In genomic region chr7:30562909-30563308, GRCh38 we compare ENCODE assay signal across 19 cellular contexts. TPM values are rescaled to one million over a fixed set of nuclear protein-coding genes. Genes with fewer than 3 reads are reported as not detected.
DNase-seq lines count a peak whose midpoint lies in the region; ATAC-seq and TF ChIP-seq lines count a peak whose summit lies in the region.
"Had no signal": no experiment of that assay in that cellular context is flagged by ENCODE, and none has a peak within 500 bp of the region (broad histone marks: within the 10 kb centered on the region; RNA-seq: fewer than 3 reads in every experiment).

No MANE protein-coding gene starts in this region.

- peak overlapping the region; percentile 36 for H3K27ac ChIP-seq in left ventricle myocardium inferior (replicated peaks)
- peak overlapping the region; percentile 33 for H3K27ac ChIP-seq in foreskin keratinocyte
- peak overlapping the region in 3 of 4 donors; percentile 19 to 68 (median 53) for H3K27ac ChIP-seq in tibial nerve
- H3K27ac ChIP-seq: left lung, vagina had no signal

- no peak for TF ChIP-seq POLR2A in tibial nerve (IDR thresholded peaks at IDR 0.05)

- H3K4me1 ChIP-seq in left ventricle myocardium inferior (peaks cover 15% of the 10 kb centered on the region), foreskin keratinocyte (peaks cover 13% of the 10 kb centered on the region), tibial nerve (peaks cover 0 to 42% (median 21%) of the 10 kb centered on the region in 4 donors)

- in situ Hi-C loops in astrocyte of the spinal cord (cut with HindIII; ENCODE audit: low sequenced_read_pairs): no loop called here

- H3K36me3 ChIP-seq in left ventricle myocardium inferior: peaks cover 47% of the 10 kb centered on the region
- H3K36me3 ChIP-seq in tibial nerve: peaks cover 0 to 33% (median 0%) of the 10 kb centered on the region in 3 donors

- DNase-seq in left ventricle myocardium inferior (no peak), Right ventricle myocardium superior (no peak), astrocyte of the spinal cord (ENCODE audit: low read depth, low spot score) (peak; percentile 44), foreskin keratinocyte (no peak), tibial nerve (ENCODE audit: low spot score in 2 of 2) (no peak), NCI-H748 (lab: John Stamatoyannopoulos, UW; ENCODE audit: unreplicated experiment) (no peak)
- DNase-seq: activated CD4-positive, alpha-beta T cell treated with anti-CD3 and anti-CD28 coated beads for 1 hour; activated naive CD4-positive, alpha-beta T cell treated with anti-CD3 and anti-CD28 coated beads for 36 hours; activated T-cell treated with anti-CD3 and anti-CD28 coated beads, Interleukin-2, amount 50 U/mL, for 48 hours; aorta; Karpas-422; left lung; mucosa of descending colon; NCI-H1048; NCI-H526; SIG-M5 had no signal

- 51 to 72% methylated on average over 8 of the region's 8 CpGs for WGBS in tibial nerve, 2 donors

- no peak for TF ChIP-seq EP300 in tibial nerve (IDR thresholded peaks at IDR 0.05)

- no peak for TF ChIP-seq CTCF in left ventricle myocardium inferior (IDR thresholded peaks at IDR 0.05; ENCODE audit: borderline replicate concordance)
- TF ChIP-seq CTCF in astrocyte of the spinal cord (IDR thresholded peaks at IDR 0.05; ENCODE audit: low read depth, low read length): no peak
- no peak for TF ChIP-seq CTCF in foreskin keratinocyte (conservative IDR thresholded peaks at IDR 0.05)
- no peak for TF ChIP-seq CTCF in tibial nerve (IDR thresholded peaks at IDR 0.05)

- ATAC-seq in Right ventricle myocardium superior (ENCODE audit: poor library complexity) (no peak), foreskin keratinocyte (no peak), GM18867 (IDR thresholded peaks at IDR 0.05; ENCODE audit: unreplicated experiment) (no peak), HG03159 (IDR thresholded peaks at IDR 0.05; ENCODE audit: unreplicated experiment) (no peak)
- ATAC-seq: left lung, mucosa of descending colon had no signal

- H3K4me3 ChIP-seq in left ventricle myocardium inferior (no peak overlapping the region), astrocyte of the spinal cord (ENCODE audit: low read depth, low read length) (no peak overlapping the region), tibial nerve (no peak overlapping the region)
- H3K4me3 ChIP-seq: left lung, mucosa of descending colon, vagina had no signal

- no peaks in the 10 kb centered on the region for H3K9me3 ChIP-seq in left ventricle myocardium inferior (replicated peaks)
- no peaks in the 10 kb centered on the region for H3K9me3 ChIP-seq in tibial nerve
- H3K9me3 ChIP-seq: left lung, mucosa of descending colon, vagina had no signal

- intact Hi-C loops in left ventricle myocardium inferior (cut with micrococcal nuclease): loop anchor here (10.0 kb wide), 2 partner anchors 48 to 288 kb away; no protein-coding TSS in a partner anchor
- intact Hi-C loops in Right ventricle myocardium superior (cut with DNase I): loop anchor here (5.0 to 10.0 kb wide), 2 partner anchors 286 to 398 kb away; no protein-coding TSS in a partner anchor

- H3K27me3 ChIP-seq in left ventricle myocardium inferior (ENCODE audit: low read depth) (no peaks in the 10 kb centered on the region), foreskin keratinocyte (no peaks in the 10 kb centered on the region), tibial nerve (no peaks in the 10 kb centered on the region)
- H3K27me3 ChIP-seq: left lung, vagina had no signal

RNA-seq across cellular contexts. Expression of gene GARS1, which starts 31.8 kb away (rescaled TPM):
- 42.3 TPM for total RNA-seq in left ventricle myocardium inferior
- 32.2 TPM for total RNA-seq in Right ventricle myocardium superior
- 223 and 308 TPM in 2 replicates for total RNA-seq in foreskin keratinocyte
- 237 and 318 TPM in 2 replicates for polyA plus RNA-seq in foreskin keratinocyte
- total RNA-seq in tibial nerve: 10 to 100 TPM; 36.9 to 61.1 (median 55.9) TPM

RNA-seq across cellular contexts. Expression of gene GGCT, which starts 58.3 kb away (rescaled TPM):
- 18.9 TPM for total RNA-seq in left ventricle myocardium inferior
- 17.4 TPM for total RNA-seq in Right ventricle myocardium superior
- total RNA-seq in foreskin keratinocyte: 62.7 and 78.3 TPM in 2 replicates
- 71.8 and 85.7 TPM in 2 replicates for polyA plus RNA-seq in foreskin keratinocyte
- 10 to 100 TPM; 12.2 to 39.6 (median 29.6) TPM for total RNA-seq in tibial nerve
